In genomic region chr17:5354886-5355415, GRCh38 we compare ENCODE assay signal across 20 cellular contexts.
DNase-seq lines count a peak whose midpoint lies in the region; ATAC-seq and TF ChIP-seq lines count a peak whose summit lies in the region.
"Had no signal": no experiment of that assay in that cellular context is flagged by ENCODE, and none has a peak within 500 bp of the region (broad histone marks: within the 10 kb centered on the region; RNA-seq: fewer than 3 reads in every experiment).

No MANE protein-coding gene starts in this region.

- no peak overlapping the region for H4K8ac ChIP-seq in mesendoderm (ENCODE audit: low read depth, low read length)

- peaks cover 13% of the 10 kb centered on the region for H3K4me1 ChIP-seq in PC-9 (replicated peaks; ENCODE audit: insufficient read depth)
- H3K4me1 ChIP-seq in gastroesophageal sphincter: no peaks in the 10 kb centered on the region
- no peaks in the 10 kb centered on the region for H3K4me1 ChIP-seq in mesendoderm (ENCODE audit: control insufficient read depth, low read depth, low read length)
- H3K4me1 ChIP-seq: upper lobe of right lung had no signal

- WGBS in gastroesophageal sphincter (ENCODE audit: low coverage in 1 of 2), 2 donors: 68 to 73% methylated on average over 2 of the region's 2 CpGs
- WGBS in mesendoderm (ENCODE audit: extremely low coverage, insufficient coverage, low lambda C conversion rate): no CpG with 5 or more reads among the region's 2 CpGs

- no peaks in the 10 kb centered on the region for H3K9me2 ChIP-seq in PC-9 (ENCODE audit: insufficient read depth)

- H2AFZ ChIP-seq in PC-9: no peak overlapping the region

- H3K9ac ChIP-seq in mesendoderm (ENCODE audit: low read length): no peak overlapping the region

- no peak overlapping the region for H3K4ac ChIP-seq in mesendoderm (ENCODE audit: low read depth, low read length)

- POLR2A ChIA-PET in PC-9 (lab: Charles Lee; ENCODE audit: unreplicated experiment): no interaction called here

- no peak overlapping the region for H3K56ac ChIP-seq in mesendoderm (ENCODE audit: low read length)

- peak overlapping the region; percentile 36 for H3K27ac Mint-ChIP-seq in activated naive CD8-positive, alpha-beta T cell
- H3K27ac Mint-ChIP-seq in activated naive CD8-positive, alpha-beta T cell treated with anti-CD3 and anti-CD28 coated beads, Interleukin-2, amount 50 U/mL, for 24 hours: no peak overlapping the region
- peak overlapping the region; percentile 8 for H3K27ac Mint-ChIP-seq in type B pancreatic cell

- H3K36me3 ChIP-seq in PC-9 (ENCODE audit: low read depth) (no peaks in the 10 kb centered on the region), gastroesophageal sphincter (peaks cover 7 to 98% of the 10 kb centered on the region in 2 donors), mesendoderm (ENCODE audit: control insufficient read depth, insufficient read depth, low read length) (no peaks in the 10 kb centered on the region)
- H3K36me3 ChIP-seq: ovary had no signal

- no peak overlapping the region for H3K23ac ChIP-seq in mesendoderm (ENCODE audit: low read length)

- H3K36me3 Mint-ChIP-seq in activated naive CD8-positive, alpha-beta T cell: peaks cover 10% of the 10 kb centered on the region
- H3K36me3 Mint-ChIP-seq in activated naive CD8-positive, alpha-beta T cell treated with anti-CD3 and anti-CD28 coated beads, Interleukin-2, amount 50 U/mL, for 24 hours (ENCODE audit: low read depth): peaks cover 52% of the 10 kb centered on the region
- peaks cover 15% of the 10 kb centered on the region for H3K36me3 Mint-ChIP-seq in type B pancreatic cell

- ATAC-seq in activated naive CD8-positive, alpha-beta T cell treated with anti-CD3 and anti-CD28 coated beads, Interleukin-2, amount 50 U/mL, for 24 hours: no peak
- ATAC-seq in gastroesophageal sphincter: no peak
- ATAC-seq in GM21528 (IDR thresholded peaks at IDR 0.05; ENCODE audit: low FRiP score, unreplicated experiment): no peak
- ATAC-seq: stimulated activated naive CD8-positive, alpha-beta T cell treated with anti-CD3 and anti-CD28 coated beads, Interleukin-15, Interleukin-2, amounts not matched to agents 100 U/mL and 50 U/mL, for 24 hours; upper lobe of right lung had no signal

- no peak overlapping the region for H2BK120ac ChIP-seq in mesendoderm (ENCODE audit: low read depth, low read length)

- DNase-seq in activated naive CD8-positive, alpha-beta T cell treated with anti-CD3 and anti-CD28 coated beads, Interleukin-2, amount 50 U/mL, for 24 hours: no peak
- DNase-seq in PC-9 (no peak), type B pancreatic cell (ENCODE audit: extremely low spot score, unreplicated experiment) (no peak), mesendoderm (no peak)
- DNase-seq in activated CD8-positive, alpha-beta memory T cell treated with anti-CD3 and anti-CD28 coated beads, Interleukin-2, amount 50 U/mL, for 4 hours: no peak
- DNase-seq: ACHN; activated CD4-positive, alpha-beta T cell treated with anti-CD3 and anti-CD28 coated beads for 1 hour; activated effector memory CD4-positive, alpha-beta T cell treated with Interleukin-2 at 50 U/mL for 16 hours; CD4-positive, CD25-positive, alpha-beta regulatory T cell; effector memory CD4-positive, alpha-beta T cell; naive B cell; NCI-H1694 treated with DMSO at 0.1 percent for 48 hours; NCI-H345; ovary; stimulated activated naive CD8-positive, alpha-beta T cell treated with anti-CD3 and anti-CD28 coated beads, Interleukin-15, Interleukin-2, amounts not matched to agents 100 U/mL and 50 U/mL, for 24 hours; upper lobe of right lung had no signal

- no peak overlapping the region for H4K5ac ChIP-seq in mesendoderm (ENCODE audit: low read length)

- no peak overlapping the region for H2AK5ac ChIP-seq in mesendoderm (ENCODE audit: low read length)

- H2BK15ac ChIP-seq in mesendoderm (replicated peaks; ENCODE audit: low read depth): no peak overlapping the region

- H3K79me2 ChIP-seq in PC-9 (ENCODE audit: low read depth) (no peaks in the 10 kb centered on the region), mesendoderm (ENCODE audit: control insufficient read depth, insufficient read depth, low read length) (no peaks in the 10 kb centered on the region)

- no peaks in the 10 kb centered on the region for H3K4me1 Mint-ChIP-seq in activated naive CD8-positive, alpha-beta T cell (ENCODE audit: low read depth)
- no peaks in the 10 kb centered on the region for H3K4me1 Mint-ChIP-seq in activated naive CD8-positive, alpha-beta T cell treated with anti-CD3 and anti-CD28 coated beads, Interleukin-2, amount 50 U/mL, for 24 hours
- peaks cover 10% of the 10 kb centered on the region for H3K4me1 Mint-ChIP-seq in type B pancreatic cell (ENCODE audit: unreplicated experiment)
- H3K4me1 Mint-ChIP-seq: naive B cell had no signal

- H2BK5ac ChIP-seq in mesendoderm (ENCODE audit: low read length): no peak overlapping the region

- H3K27me3 Mint-ChIP-seq in activated naive CD8-positive, alpha-beta T cell: no peaks in the 10 kb centered on the region
- H3K27me3 Mint-ChIP-seq in activated naive CD8-positive, alpha-beta T cell treated with anti-CD3 and anti-CD28 coated beads, Interleukin-2, amount 50 U/mL, for 24 hours: no peaks in the 10 kb centered on the region
- no peaks in the 10 kb centered on the region for H3K27me3 Mint-ChIP-seq in type B pancreatic cell
- H3K27me3 Mint-ChIP-seq: CD4-positive, CD25-positive, alpha-beta regulatory T cell; naive B cell had no signal

- no peak for TF ChIP-seq CTCF in PC-9 (conservative IDR thresholded peaks at IDR 0.05)
- TF ChIP-seq CTCF in gastroesophageal sphincter (IDR thresholded peaks at IDR 0.05): no peak
- no peak for TF ChIP-seq CTCF in type B pancreatic cell (conservative IDR thresholded peaks at IDR 0.05)

- H3K27me3 ChIP-seq in PC-9 (ENCODE audit: insufficient read depth, low read depth) (no peaks in the 10 kb centered on the region), gastroesophageal sphincter (no peaks in the 10 kb centered on the region), mesendoderm (ENCODE audit: insufficient read depth, low read length, poor library complexity) (no peaks in the 10 kb centered on the region)
- H3K27me3 ChIP-seq: ovary, upper lobe of right lung had no signal

- H3K79me1 ChIP-seq in mesendoderm (ENCODE audit: low read length): no peaks in the 10 kb centered on the region

- H3K9me3 ChIP-seq in PC-9 (ENCODE audit: insufficient read depth, low read depth): no peaks in the 10 kb centered on the region
- no peaks in the 10 kb centered on the region for H3K9me3 ChIP-seq in gastroesophageal sphincter
- H3K9me3 ChIP-seq: ovary, upper lobe of right lung had no signal

- H3K4me3 Mint-ChIP-seq in activated naive CD8-positive, alpha-beta T cell: no peak overlapping the region
- no peak overlapping the region for H3K4me3 Mint-ChIP-seq in activated naive CD8-positive, alpha-beta T cell treated with anti-CD3 and anti-CD28 coated beads, Interleukin-2, amount 50 U/mL, for 24 hours
- H3K4me3 Mint-ChIP-seq in type B pancreatic cell: no peak overlapping the region
- H3K4me3 Mint-ChIP-seq: CD4-positive, CD25-positive, alpha-beta regulatory T cell; naive B cell had no signal

- no peaks in the 10 kb centered on the region for H3F3A ChIP-seq in PC-9 (ENCODE audit: insufficient read depth, low read depth)

- no peaks in the 10 kb centered on the region for H3K9me3 Mint-ChIP-seq in activated naive CD8-positive, alpha-beta T cell (ENCODE audit: low read depth)
- H3K9me3 Mint-ChIP-seq in activated naive CD8-positive, alpha-beta T cell treated with anti-CD3 and anti-CD28 coated beads, Interleukin-2, amount 50 U/mL, for 24 hours: no peaks in the 10 kb centered on the region
- H3K9me3 Mint-ChIP-seq in type B pancreatic cell: no peaks in the 10 kb centered on the region
- H3K9me3 Mint-ChIP-seq: CD4-positive, CD25-positive, alpha-beta regulatory T cell; naive B cell had no signal

- H4K20me1 ChIP-seq in PC-9 (ENCODE audit: insufficient read depth): no peaks in the 10 kb centered on the region; the same call in 1 of the 2 replicates

- H3K18ac ChIP-seq in mesendoderm (ENCODE audit: low read length): no peak overlapping the region

- intact Hi-C loops in PC-9 (cut with micrococcal nuclease; ENCODE audit: unreplicated experiment): no loop called here

- no peak for TF ChIP-seq POLR2A in gastroesophageal sphincter (IDR thresholded peaks at IDR 0.05)

- H3K4me3 ChIP-seq in PC-9: no peak overlapping the region
- H3K4me3 ChIP-seq in gastroesophageal sphincter: no peak overlapping the region
- no peak overlapping the region for H3K4me3 ChIP-seq in mesendoderm (ENCODE audit: low read length)
- H3K4me3 ChIP-seq: lung, ovary, upper lobe of right lung had no signal

- BruUV-seq in PC-9 (replicated peaks; lab: Mats Ljungman, UMichigan): no TSS peak

- CTCF ChIA-PET in PC-9 (lab: Charles Lee): no interaction called here

- no peak for TF ChIP-seq EP300 in gastroesophageal sphincter (IDR thresholded peaks at IDR 0.05)

- H3K27ac ChIP-seq in PC-9 (peak overlapping the region; percentile 6; the same call in 1 of the 2 replicates), gastroesophageal sphincter (peak overlapping the region in 3 of 4 donors; percentile 39 to 48 (median 44)), mesendoderm (ENCODE audit: low read depth, low read length) (no peak overlapping the region)
- H3K27ac ChIP-seq: ovary, upper lobe of right lung had no signal

- no peak overlapping the region; the same call in 1 of the 2 replicates for H3K4me2 ChIP-seq in PC-9
- no peak overlapping the region for H3K4me2 ChIP-seq in mesendoderm (ENCODE audit: low read length)
